ENCODE assay signal across 8 cellular contexts in genomic region chr1:46036894-46037596, GRCh38.
A peak's percentile ranks its signal among the peaks of the same experiment; 100 is the strongest.
DNase-seq lines count a peak whose midpoint lies in the region; ATAC-seq and TF ChIP-seq lines count a peak whose summit lies in the region.

No MANE protein-coding gene starts in this region.

- H3K4me3 Mint-ChIP-seq in CD14-positive monocyte = no peak overlapping the region

- intact Hi-C loops in CD14-positive monocyte (cut with micrococcal nuclease) = loop anchor here (1.0 to 2.0 kb wide), 2 partner anchors 142 to 188 kb away; no protein-coding TSS in a partner anchor

- no peaks in the 10 kb centered on the region for H3K27me3 Mint-ChIP-seq in CD14-positive monocyte (ENCODE audit: low read depth in 3 of 3)

- in situ Hi-C loops in T47D (cut with HindIII; ENCODE audit: low pct_unique_long_range_greater_than_20kb, low sequenced_read_pairs) = no loop called here

- no peak overlapping the region for H3K27ac Mint-ChIP-seq in CD14-positive monocyte

- DNase-seq in CD14-positive monocyte (ENCODE audit: low spot score) (peak; percentile 74), H4 (ENCODE audit: low spot score) (peak; percentile 73), NCI-H2196 treated with DMSO at 0.1 percent for 48 hours (lab: John Stamatoyannopoulos, UW; ENCODE audit: unreplicated experiment) (peak; percentile 58), T47D (ENCODE audit: low read depth in 1 of 2, low spot score in 1 of 2) (peak; percentile 35 to 79), inferior parietal cortex (ENCODE audit: extremely low spot score) (peak; percentile 95)
- peak; percentile 88 for DNase-seq in stimulated activated CD4-positive, alpha-beta T cell treated with anti-CD3 and anti-CD28 coated beads, Interleukin-15, amount 100 ng/mL, for 24 hours

- ATAC-seq in GM21576 (IDR thresholded peaks at IDR 0.05; ENCODE audit: unreplicated experiment) = no peak

- peaks cover 21 to 22% of the 10 kb centered on the region in 2 donors for H3K36me3 Mint-ChIP-seq in CD14-positive monocyte

- TF ChIP-seq CTCF in CD14-positive monocyte (IDR thresholded peaks at IDR 0.05) = peak; percentile 97
- TF ChIP-seq CTCF in WI38 (IDR thresholded peaks at IDR 0.05; ENCODE audit: low read depth, low read length) = peak; percentile 94

- no peak overlapping the region for H3K4me3 ChIP-seq in WI38 (ENCODE audit: low read depth, low read length)

- H3K9me3 Mint-ChIP-seq in CD14-positive monocyte = peaks cover 0 to 1% (median 0%) of the 10 kb centered on the region in 7 donors

- peaks cover 7% of the 10 kb centered on the region for H3K4me1 Mint-ChIP-seq in CD14-positive monocyte
